29 cellular contexts compared by ENCODE assay signal in the genomic region with DNA sequence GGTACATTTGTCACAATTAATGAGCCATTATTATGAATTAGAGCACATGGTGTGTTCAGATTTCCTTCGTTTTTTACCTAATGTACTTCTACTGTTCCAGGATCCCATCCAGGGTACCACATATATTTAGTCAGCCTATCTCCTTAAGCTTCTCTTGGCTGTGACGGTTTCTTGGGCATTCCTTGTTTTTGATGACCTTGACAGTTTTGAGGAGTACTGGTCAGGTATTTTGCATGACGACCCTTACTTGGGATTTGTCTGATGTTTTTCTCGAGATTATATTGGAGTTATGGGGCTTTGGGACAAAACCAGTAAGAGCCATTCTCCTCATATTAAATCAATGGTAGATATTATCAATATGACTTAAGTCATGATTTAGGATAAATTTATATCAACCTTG. TPM values are rescaled to one million over a fixed set of nuclear protein-coding genes. Genes with fewer than 3 reads are reported as not detected.
DNase-seq lines count a peak whose midpoint lies in the region; ATAC-seq, FAIRE-seq and TF ChIP-seq lines count a peak whose summit lies in the region.
"Had no signal": no experiment of that assay in that cellular context is flagged by ENCODE, and none has a peak within 500 bp of the region (broad histone marks: within the 10 kb centered on the region; RNA-seq: fewer than 3 reads in every experiment).

No MANE protein-coding gene starts in this region.

- dilution Hi-C loops in IMR-90 (cut with HindIII; ENCODE audit: low sequenced_read_pairs, unreplicated experiment): no loop called here

- H3K4me1 Mint-ChIP-seq in activated naive CD8-positive, alpha-beta T cell treated with anti-CD3 and anti-CD28 coated beads for 36 hours: peaks cover 1% of the 10 kb centered on the region
- H3K4me1 Mint-ChIP-seq: CD14-positive monocyte; CD4-positive, CD25-positive, alpha-beta regulatory T cell; CD8-positive, alpha-beta memory T cell had no signal

- ATAC-seq in HepG2: no peak
- ATAC-seq in right lobe of liver: no peak
- ATAC-seq in IMR-90 (ENCODE audit: low read depth): no peak
- ATAC-seq: GM12878 had no signal

- H3K4me3 ChIP-seq in HepG2 (replicated peaks in 1 of 3; ENCODE audit: insufficient read depth in 1 of 3, low read depth in 2 of 3, low read length in 3 of 3) (no peak overlapping the region), right lobe of liver (no peak overlapping the region), IMR-90 (ENCODE audit: insufficient read depth, low read depth, low read length) (no peak overlapping the region), thyroid gland (replicated peaks in 1 of 3) (no peak overlapping the region)
- H3K4me3 ChIP-seq: BLaER1, GM12878 had no signal

- H3K56ac ChIP-seq in IMR-90 (ENCODE audit: extremely low read depth, insufficient read depth, low read length): no peak overlapping the region

- H3K36me3 ChIP-seq in HepG2 (replicated peaks in 1 of 2; ENCODE audit: control insufficient read depth in 1 of 2, insufficient read depth in 2 of 2, low read length in 2 of 2): no peaks in the 10 kb centered on the region
- H3K36me3 ChIP-seq in right lobe of liver: no peaks in the 10 kb centered on the region
- no peaks in the 10 kb centered on the region for H3K36me3 ChIP-seq in IMR-90 (ENCODE audit: control insufficient read depth, insufficient read depth, low read length)
- no peaks in the 10 kb centered on the region for H3K36me3 ChIP-seq in thyroid gland
- H3K36me3 ChIP-seq: BE2C, BLaER1 had no signal

- H3K79me1 ChIP-seq in IMR-90 (ENCODE audit: low read depth in 1 of 2, low read length in 2 of 2): no peaks in the 10 kb centered on the region

- H3K4me2 ChIP-seq in HepG2 (ENCODE audit: low read depth, low read length) (no peak overlapping the region), IMR-90 (ENCODE audit: low read depth, low read length) (no peak overlapping the region)
- H3K4me2 ChIP-seq: BLaER1 had no signal

- intact Hi-C loops in HepG2 (cut with micrococcal nuclease; ENCODE audit: unreplicated experiment) (no loop called here), right lobe of liver (cut with DNase I) (no loop called here), IMR-90 (cut with micrococcal nuclease) (no loop called here), thyroid gland (cut with DNase I) (no loop called here)

- H2AK9ac ChIP-seq in IMR-90 (replicated peaks; ENCODE audit: low read depth, low read length, poor library complexity): no peak overlapping the region

- no peaks in the 10 kb centered on the region for H3K9me1 ChIP-seq in IMR-90 (ENCODE audit: insufficient read depth, low read length)

- H3K14ac ChIP-seq in IMR-90 (replicated peaks; ENCODE audit: low read depth, low read length): no peak overlapping the region

- H3K27me3 ChIP-seq in HepG2 (ENCODE audit: control insufficient read depth in 1 of 2, insufficient read depth in 2 of 2, low read length in 2 of 2) (no peaks in the 10 kb centered on the region), right lobe of liver (no peaks in the 10 kb centered on the region), IMR-90 (ENCODE audit: control insufficient read depth, insufficient read depth, low read length) (no peaks in the 10 kb centered on the region), thyroid gland (no peaks in the 10 kb centered on the region)
- H3K27me3 ChIP-seq: BE2C, BLaER1 had no signal

- H3K4me1 ChIP-seq in HepG2 (ENCODE audit: insufficient read depth, low read length): no peaks in the 10 kb centered on the region
- no peaks in the 10 kb centered on the region for H3K4me1 ChIP-seq in right lobe of liver
- H3K4me1 ChIP-seq in IMR-90 (ENCODE audit: control insufficient read depth, insufficient read depth, low read length): no peaks in the 10 kb centered on the region
- peaks cover 20 to 27% of the 10 kb centered on the region in 2 donors for H3K4me1 ChIP-seq in thyroid gland
- H3K4me1 ChIP-seq: BE2C, BLaER1 had no signal

- POLR2A ChIA-PET in HepG2 (lab: Yijun Ruan, JAX): no interaction called here
- POLR2A ChIA-PET in IMR-90 (lab: Charles Lee; ENCODE audit: unreplicated experiment): no interaction called here

- peaks cover 38% of the 10 kb centered on the region for H3K27me3 Mint-ChIP-seq in activated naive CD8-positive, alpha-beta T cell treated with anti-CD3 and anti-CD28 coated beads for 36 hours

- TF ChIP-seq CTCF in HepG2 (CRISPR knock-in tag; IDR thresholded peaks at IDR 0.05) (no peak), right lobe of liver (IDR thresholded peaks at IDR 0.05) (no peak), IMR-90 (conservative IDR thresholded peaks at IDR 0.05; ENCODE audit: low read depth, low read length) (no peak), thyroid gland (IDR thresholded peaks at IDR 0.05) (no peak)

- H3K9me3 ChIP-seq in HepG2 (ENCODE audit: low read length): no peaks in the 10 kb centered on the region
- no peaks in the 10 kb centered on the region for H3K9me3 ChIP-seq in right lobe of liver
- H3K9me3 ChIP-seq in IMR-90 (ENCODE audit: control insufficient read depth, insufficient read depth, low read length): no peaks in the 10 kb centered on the region
- H3K9me3 ChIP-seq in thyroid gland: no peaks in the 10 kb centered on the region
- H3K9me3 ChIP-seq: BE2C, BLaER1 had no signal

- TF ChIP-seq POLR2A in HepG2 (IDR thresholded peaks at IDR 0.05; ENCODE audit: insufficient read depth in 1 of 2, low read depth in 2 of 2, low read length in 2 of 2) (no peak), right lobe of liver (IDR thresholded peaks at IDR 0.05) (no peak), IMR-90 (IDR thresholded peaks at IDR 0.05; ENCODE audit: low read depth, low read length) (no peak), thyroid gland (IDR thresholded peaks at IDR 0.05) (no peak)

- H3K9ac ChIP-seq in HepG2 (ENCODE audit: insufficient read depth, low read depth, low read length) (no peak overlapping the region), IMR-90 (ENCODE audit: low read depth, low read length) (no peak overlapping the region)
- H3K9ac ChIP-seq: BLaER1 had no signal

- CTCF ChIA-PET in HepG2 (lab: Yijun Ruan, JAX; ENCODE audit: low intra/inter-chr PET ratio, low total read pairs): no interaction called here
- CTCF ChIA-PET in IMR-90 (lab: Yijun Ruan, JAX): no interaction called here

- no peaks in the 10 kb centered on the region for H4K20me1 ChIP-seq in HepG2 (ENCODE audit: insufficient read depth, low read length)
- H4K20me1 ChIP-seq in IMR-90 (ENCODE audit: insufficient read depth, low read length): no peaks in the 10 kb centered on the region
- H4K20me1 ChIP-seq: BLaER1 had no signal

- H3K23ac ChIP-seq in IMR-90 (ENCODE audit: low read depth, low read length): no peak overlapping the region

- no peak overlapping the region for H3K4me3 Mint-ChIP-seq in activated naive CD8-positive, alpha-beta T cell treated with anti-CD3 and anti-CD28 coated beads for 36 hours
- H3K4me3 Mint-ChIP-seq: CD14-positive monocyte; CD4-positive, alpha-beta memory T cell; CD4-positive, CD25-positive, alpha-beta regulatory T cell; CD8-positive, alpha-beta memory T cell had no signal

- 8% methylated on average over 4 of the region's 4 CpGs for WGBS in HepG2 (ENCODE audit: low lambda C conversion rate)
- 64% methylated on average over 4 of the region's 4 CpGs for WGBS in right lobe of liver (ENCODE audit: insufficient coverage, low coverage, low lambda C conversion rate, missing lambda C conversion rate)
- WGBS in IMR-90 (ENCODE audit: extremely low coverage in 2 of 2, insufficient read length in 1 of 2), 2 experiments: no CpG with 5 or more reads among the region's 4 CpGs
- 84 to 88% methylated on average over 4 of the region's 4 CpGs for WGBS in thyroid gland, 2 donors

- H2AFZ ChIP-seq in HepG2 (ENCODE audit: low read length): no peak overlapping the region
- H2AFZ ChIP-seq in IMR-90 (replicated peaks; ENCODE audit: low read length, poor library complexity): no peak overlapping the region

- no peak overlapping the region for H2BK5ac ChIP-seq in IMR-90 (ENCODE audit: low read depth, low read length, poor library complexity, severe bottlenecking)

- H4K91ac ChIP-seq in IMR-90 (ENCODE audit: insufficient read depth, low read depth, low read length): no peak overlapping the region

- in situ Hi-C loops in HepG2 (cut with HindIII; ENCODE audit: extremely low pct_ligation_motif_present, low pct_unique_long_range_greater_than_20kb) (no loop called here), IMR-90 (cut with MboI; ENCODE audit: low sequenced_read_pairs) (no loop called here)

- no peak overlapping the region for H4K8ac ChIP-seq in IMR-90 (ENCODE audit: low read depth in 2 of 2, low read length in 2 of 2)

- no peak overlapping the region for H2BK120ac ChIP-seq in IMR-90 (ENCODE audit: low read depth, low read length)

- no peak for TF ChIP-seq EP300 in HepG2 (IDR thresholded peaks at IDR 0.05; ENCODE audit: low read depth in 2 of 2, low read length in 2 of 2)
- no peak for TF ChIP-seq EP300 in HepG2 (CRISPR knock-in tag; IDR thresholded peaks at IDR 0.05; ENCODE audit: borderline replicate concordance)

- H3K18ac ChIP-seq in IMR-90 (ENCODE audit: low read depth, low read length): no peak overlapping the region

- H4K5ac ChIP-seq in IMR-90 (ENCODE audit: low read depth, low read length): no peak overlapping the region

- DNase-seq in HepG2 (ENCODE audit: low spot score) (no peak), right lobe of liver (no peak), IMR-90 (no peak), thyroid gland (no peak), hypothalamus (lab: John Stamatoyannopoulos, UW) (no peak)
- DNase-seq in activated naive CD8-positive, alpha-beta T cell treated with anti-CD3 and anti-CD28 coated beads for 36 hours: no peak
- DNase-seq: ACHN; BE2C; C1 segment of cervical spinal cord; CD4-positive, alpha-beta memory T cell; CD4-positive, CD25-positive, alpha-beta regulatory T cell; CD8-positive, alpha-beta memory T cell; COR-L47; DMS 273 treated with DMSO at 0.1 percent for 48 hours; DMS153; DMS53; DMS79; DND-41; EL; GDM1 had no signal

- FAIRE-seq in HepG2 (lab: Jason Lieb, UNC): no peak
- FAIRE-seq: GM12878, GM12892, GM18507 had no signal

- no peak overlapping the region for H2BK20ac ChIP-seq in IMR-90 (ENCODE audit: low read depth, low read length)

- no peak overlapping the region for H2BK15ac ChIP-seq in IMR-90 (ENCODE audit: low read depth, low read length)

- H3K36me3 Mint-ChIP-seq in activated naive CD8-positive, alpha-beta T cell treated with anti-CD3 and anti-CD28 coated beads for 36 hours: no peaks in the 10 kb centered on the region
- H3K36me3 Mint-ChIP-seq: CD14-positive monocyte; CD4-positive, alpha-beta memory T cell; CD4-positive, CD25-positive, alpha-beta regulatory T cell; CD8-positive, alpha-beta memory T cell had no signal

- no peak overlapping the region for H3K4ac ChIP-seq in IMR-90 (ENCODE audit: low read depth, low read length)

- no peaks in the 10 kb centered on the region for H3K79me2 ChIP-seq in HepG2 (ENCODE audit: insufficient read depth, low read length)

- H3K27ac ChIP-seq in HepG2 (ENCODE audit: extremely low read length, insufficient read depth, low read length) (no peak overlapping the region), right lobe of liver (no peak overlapping the region), IMR-90 (ENCODE audit: insufficient read depth, low read length) (no peak overlapping the region), thyroid gland (peak overlapping the region; percentile 78 to 92 (median 84))
- H3K27ac ChIP-seq: 22Rv1, BLaER1 had no signal

- H3K9me3 Mint-ChIP-seq in activated naive CD8-positive, alpha-beta T cell treated with anti-CD3 and anti-CD28 coated beads for 36 hours: peaks cover 5% of the 10 kb centered on the region
- H3K9me3 Mint-ChIP-seq: CD8-positive, alpha-beta memory T cell had no signal

- no peak overlapping the region for H3K27ac Mint-ChIP-seq in activated naive CD8-positive, alpha-beta T cell treated with anti-CD3 and anti-CD28 coated beads for 36 hours
- H3K27ac Mint-ChIP-seq: CD14-positive monocyte; CD4-positive, alpha-beta memory T cell; CD4-positive, CD25-positive, alpha-beta regulatory T cell; CD8-positive, alpha-beta memory T cell had no signal

- BruUV-seq in HepG2 (replicated peaks; lab: Mats Ljungman, UMichigan) (no TSS peak), IMR-90 (replicated peaks; lab: Mats Ljungman, UMichigan) (no TSS peak)

- no peak overlapping the region for H2AK5ac ChIP-seq in IMR-90 (ENCODE audit: low read depth, low read length)

- TF ChIP-seq RAD21 in HepG2 (CRISPR knock-in tag; IDR thresholded peaks at IDR 0.05): no peak
- TF ChIP-seq RAD21 in IMR-90 (IDR thresholded peaks at IDR 0.05; ENCODE audit: low read length): no peak

RNA-seq across cellular contexts. Expression of a gene that starts 10.2 kb away (rescaled TPM):
- total RNA-seq in HepG2 (2016; rRNA removed; fragmentation: Illumina TruSeq; extraction: Trizol): 0.03 and 0.15 TPM in 2 replicates
- not detected in 2 replicates for total RNA-seq in HepG2 (2016; cell fraction: cytosol; rRNA removed; fragmentation: Illumina TruSeq; extraction: Trizol; ENCODE audit: low read depth)
- 0.06 and 0.16 TPM in 2 replicates for total RNA-seq in HepG2 (2016; cell fraction: insoluble cytoplasmic fraction; rRNA removed; fragmentation: Illumina TruSeq; extraction: Trizol)
- total RNA-seq in HepG2 (2016; cell fraction: membrane; rRNA removed; fragmentation: Illumina TruSeq; extraction: Trizol): 0.15 TPM in 1 of 2 replicates, not detected in the other
- 0.09 and 0.16 TPM in 2 replicates for total RNA-seq in HepG2 (2016; cell fraction: nucleus; rRNA removed; fragmentation: Illumina TruSeq; extraction: Trizol)
- 0.03 and 0.07 TPM in 2 replicates for polyA plus RNA-seq in HepG2 (2011; rRNA removed)
- polyA plus RNA-seq in HepG2 (2011; cell fraction: cytosol; rRNA removed): 0.04 and 0.09 TPM in 2 replicates
- polyA plus RNA-seq in HepG2 (2011; cell fraction: nucleus; rRNA removed): 0.02 and 0.14 TPM in 2 replicates
- polyA plus RNA-seq in HepG2 (2012): 0.01 and 0.32 TPM in 2 replicates
- polyA plus RNA-seq in HepG2 (2016; cell fraction: cytosol; fragmentation: Illumina TruSeq; extraction: Trizol; ENCODE audit: low read depth): not detected in 2 replicates
- 0.03 TPM in 1 of 2 replicates, not detected in the other for polyA plus RNA-seq in HepG2 (2016; cell fraction: insoluble cytoplasmic fraction; fragmentation: Illumina TruSeq; extraction: Trizol; ENCODE audit: low read depth)
- not detected in 2 replicates for polyA plus RNA-seq in HepG2 (2016; cell fraction: membrane; fragmentation: Illumina TruSeq; extraction: Trizol; ENCODE audit: low read depth)
- not detected in 2 replicates for polyA plus RNA-seq in HepG2 (2016; cell fraction: nucleus; fragmentation: Illumina TruSeq; extraction: Trizol; ENCODE audit: insufficient read depth, low read depth)
- 0.04 and 0.44 TPM in 2 replicates for polyA minus RNA-seq in HepG2 (2011; rRNA and poly(A)+ RNA removed; ENCODE audit: low replicate concordance)
- 0.10 and 0.18 TPM in 2 replicates for polyA minus RNA-seq in HepG2 (2011; cell fraction: cytosol; rRNA and poly(A)+ RNA removed)
- polyA minus RNA-seq in HepG2 (2011; cell fraction: nucleus; rRNA and poly(A)+ RNA removed): 0.26 and 1.4 TPM in 2 replicates
- total RNA-seq in right lobe of liver: 1 to 10 TPM in 3 of 6 experiments, under 1 TPM in 3; 0.51 to 4.4 (median 1.0) TPM
- not detected in 2 replicates for total RNA-seq in IMR-90 (2012; rRNA removed)
- polyA plus RNA-seq in IMR-90 (2012; rRNA removed): not detected in 2 replicates
- not detected in 2 replicates for polyA plus RNA-seq in IMR-90 (2012; cell fraction: cytosol; rRNA removed)
- not detected in 2 replicates for polyA plus RNA-seq in IMR-90 (2012; cell fraction: nucleus; rRNA removed; ENCODE audit: low replicate concordance)
- 100 to 1,000 TPM; 154 to 310 (median 184) TPM for total RNA-seq in thyroid gland
- total RNA-seq in activated naive CD8-positive, alpha-beta T cell treated with anti-CD3 and anti-CD28 coated beads for 36 hours: 1 to 10 TPM; 1.4 to 1.6 TPM
- total RNA-seq: A172; CD4-positive, alpha-beta memory T cell; CD4-positive, CD25-positive, alpha-beta regulatory T cell; G401 had no signal
- polyA plus RNA-seq: AG04450; CD14-positive monocyte; CD4-positive, alpha-beta memory T cell; CD4-positive, CD25-positive, alpha-beta regulatory T cell; CD8-positive, alpha-beta memory T cell had no signal

Comparison
In these comparisons a context has a peak if more than half of its experiments do, and no peak if none do; other contexts are left out.
1. H3K27ac ChIP-seq: peak in thyroid gland (3 of 3); none in HepG2 (single experiment), right lobe of liver (0 of 3) and IMR-90 (single experiment).
2. RNA of a gene that starts 10.2 kb away (total RNA-seq): 154 to 310 TPM in thyroid gland; 1.4 to 1.6 TPM in activated naive CD8-positive, alpha-beta T cell treated with anti-CD3 and anti-CD28 coated beads for 36 hours, 0.51 to 4.4 TPM in right lobe of liver, 0.03 to 0.16 TPM in HepG2 and not detected in IMR-90; every median in the first group is over 10 times any median in the second.